In genomic region chr4:123555500-123556273, GRCh38 we compare ENCODE assay signal across 8 cellular contexts.
DNase-seq lines count a peak whose midpoint lies in the region; ATAC-seq and TF ChIP-seq lines count a peak whose summit lies in the region.

No MANE protein-coding gene starts in this region.

- TF ChIP-seq CTCF in HEK293 (tag by site-specific recombination; IDR thresholded peaks at IDR 0.05) (no peak), cardiac muscle cell (IDR thresholded peaks at IDR 0.05; ENCODE audit: low read depth, low read length) (no peak), natural killer cell (IDR thresholded peaks at IDR 0.05) (no peak)

- H3K9me3 Mint-ChIP-seq in natural killer cell, result peaks cover 0 to under 1% of the 10 kb centered on the region in 2 donors

- H3K4me3 ChIP-seq in HEK293 (ENCODE audit: low read depth, low read length) (no peak overlapping the region), cardiac muscle cell (no peak overlapping the region)

- H3K36me3 Mint-ChIP-seq in natural killer cell, result no peaks in the 10 kb centered on the region

- peak; percentile 47 for DNase-seq in UCSD-AML1 (lab: John Stamatoyannopoulos, UW; ENCODE audit: unreplicated experiment)
- DNase-seq in cardiac muscle cell (ENCODE audit: low read depth in 1 of 2, low spot score in 1 of 2), result peak; percentile 60 to 99
- DNase-seq in pulmonary artery endothelial cell (ENCODE audit: low read depth, low spot score), result peak; percentile 85
- no peak for DNase-seq in natural killer cell
- no peak for DNase-seq in activated CD4-positive, CD25-positive, alpha-beta regulatory T cell treated with anti-CD3 and anti-CD28 coated beads, Interleukin-2, amount 50 U/mL, for 72 hours
- no peak for DNase-seq in stimulated activated CD4-positive, alpha-beta T cell treated with anti-CD3 and anti-CD28 coated beads, Interleukin-2, amount 100 ng/mL, for 24 hours

- peaks cover 10% of the 10 kb centered on the region for H3K4me1 ChIP-seq in HEK293 (ENCODE audit: control insufficient read depth, insufficient read depth, low read length)
- peaks cover 38% of the 10 kb centered on the region for H3K4me1 ChIP-seq in cardiac muscle cell (ENCODE audit: low read depth)

- ATAC-seq in natural killer cell (no peak), HG03571 (IDR thresholded peaks at IDR 0.05; ENCODE audit: unreplicated experiment) (no peak)

- H3K27me3 Mint-ChIP-seq in natural killer cell (ENCODE audit: low read depth in 2 of 2), result no peaks in the 10 kb centered on the region

- no peaks in the 10 kb centered on the region for H3K36me3 ChIP-seq in HEK293 (ENCODE audit: control insufficient read depth in 2 of 2, insufficient read depth in 1 of 2, low read length in 2 of 2)
- H3K36me3 ChIP-seq in cardiac muscle cell, result no peaks in the 10 kb centered on the region

- H3K27ac ChIP-seq in HEK293 (ENCODE audit: extremely low read depth, low read depth, low read length), result peak overlapping the region; percentile 67
- H3K27ac ChIP-seq in cardiac muscle cell, result peak overlapping the region; percentile 73

- POLR2A ChIA-PET in HEK293 (lab: Yijun Ruan, JAX), result interaction anchor here (1.0 kb wide), 1 partner anchor 158 kb away, joined by 3 read pairs; no protein-coding TSS in a partner anchor

- H3K9me3 ChIP-seq in HEK293 (ENCODE audit: control insufficient read depth, insufficient read depth, low read depth, low read length) (no peaks in the 10 kb centered on the region), cardiac muscle cell (ENCODE audit: low read depth) (no peaks in the 10 kb centered on the region)

- peaks cover 13 to 16% of the 10 kb centered on the region in 2 donors for H3K4me1 Mint-ChIP-seq in natural killer cell

- H3K27ac Mint-ChIP-seq in natural killer cell, result no peak overlapping the region

- intact Hi-C loops in natural killer cell (cut with micrococcal nuclease), result no loop called here

- no peaks in the 10 kb centered on the region for H3K27me3 ChIP-seq in cardiac muscle cell

- CTCF ChIA-PET in HEK293 (lab: Yijun Ruan, JAX), result interaction anchor here (0.8 to 2.1 kb wide), 3 partner anchors 9 to 105 kb away, joined by 3 to 8 read pairs (median 4); no protein-coding TSS in a partner anchor

- H3K4me3 Mint-ChIP-seq in natural killer cell, result no peak overlapping the region

TF ChIP-seq in HEK293, 187 proteins besides CTCF, POLR2A, EP300 and RAD21 (continues in another document):
- TF ChIP-seq MYNN (tag by site-specific recombination; IDR thresholded peaks at IDR 0.05; ENCODE audit: borderline replicate concordance) (no peak), GLI4 (tag by site-specific recombination; IDR thresholded peaks at IDR 0.05) (no peak), ZNF394 (tag by site-specific recombination; IDR thresholded peaks at IDR 0.05; ENCODE audit: borderline replicate concordance) (no peak), ZNF549 (tag by site-specific recombination; IDR thresholded peaks at IDR 0.05) (no peak), ZBTB17 (tag by site-specific recombination; IDR thresholded peaks at IDR 0.05) (peak; percentile 12; the same call in 1 of the 2 replicates), IKZF3 (tag by site-specific recombination; IDR thresholded peaks at IDR 0.05) (peak; percentile 49; the same call in 1 of the 2 replicates), ZNF202 (tag by site-specific recombination; IDR thresholded peaks at IDR 0.05; ENCODE audit: borderline replicate concordance) (no peak), ZNF792 (tag by site-specific recombination; IDR thresholded peaks at IDR 0.05) (no peak), ZNF555 (tag by site-specific recombination; conservative IDR thresholded peaks at IDR 0.05) (no peak), ZNF19 (tag by site-specific recombination; IDR thresholded peaks at IDR 0.05; ENCODE audit: low read depth) (no peak), ZSCAN16 (tag by site-specific recombination; IDR thresholded peaks at IDR 0.05) (no peak), SCRT1 (tag by site-specific recombination; IDR thresholded peaks at IDR 0.05; ENCODE audit: borderline replicate concordance) (peak; percentile 92), KLF10 (tag by site-specific recombination; IDR thresholded peaks at IDR 0.05) (0 out of 2 replicates have a peak, but pooled peaks have one; percentile 26), TCF7L2 (IDR thresholded peaks at IDR 0.05; ENCODE audit: borderline replicate concordance, low read depth, low read length) (no peak), ZNF426 (tag by site-specific recombination; IDR thresholded peaks at IDR 0.05) (no peak), ZNF10 (tag by site-specific recombination; IDR thresholded peaks at IDR 0.05) (no peak), ZNF561 (tag by site-specific recombination; IDR thresholded peaks at IDR 0.05; ENCODE audit: borderline replicate concordance) (no peak), ZNF132 (tag by site-specific recombination; IDR thresholded peaks at IDR 0.05; ENCODE audit: borderline replicate concordance) (no peak), MZF1 (tag by site-specific recombination; IDR thresholded peaks at IDR 0.05; ENCODE audit: borderline replicate concordance) (peak; percentile 56), ZNF571 (tag by site-specific recombination; IDR thresholded peaks at IDR 0.05) (no peak), ZNF239 (tag by site-specific recombination; IDR thresholded peaks at IDR 0.05) (no peak), RBAK (tag by site-specific recombination; IDR thresholded peaks at IDR 0.05) (no peak), OVOL3 (tag by site-specific recombination; IDR thresholded peaks at IDR 0.05) (no peak), SP3 (tag by site-specific recombination; IDR thresholded peaks at IDR 0.05) (no peak), ZNF510 (tag by site-specific recombination; IDR thresholded peaks at IDR 0.05; ENCODE audit: insufficient replicate concordance) (no peak), ZNF596 (tag by site-specific recombination; IDR thresholded peaks at IDR 0.05) (no peak), TRIM28 (IDR thresholded peaks at IDR 0.05; ENCODE audit: borderline replicate concordance, low read length) (peak; percentile 65; the same call in 1 of the 2 replicates), ZNF146 (tag by site-specific recombination; IDR thresholded peaks at IDR 0.05) (no peak), ZSCAN30 (tag by site-specific recombination; IDR thresholded peaks at IDR 0.05) (peak; percentile 66; the same call in 1 of the 2 replicates), ZNF629 (tag by site-specific recombination; IDR thresholded peaks at IDR 0.05) (peak; percentile 38; the same call in 1 of the 2 replicates)
- TF ChIP-seq, protein P1, sequence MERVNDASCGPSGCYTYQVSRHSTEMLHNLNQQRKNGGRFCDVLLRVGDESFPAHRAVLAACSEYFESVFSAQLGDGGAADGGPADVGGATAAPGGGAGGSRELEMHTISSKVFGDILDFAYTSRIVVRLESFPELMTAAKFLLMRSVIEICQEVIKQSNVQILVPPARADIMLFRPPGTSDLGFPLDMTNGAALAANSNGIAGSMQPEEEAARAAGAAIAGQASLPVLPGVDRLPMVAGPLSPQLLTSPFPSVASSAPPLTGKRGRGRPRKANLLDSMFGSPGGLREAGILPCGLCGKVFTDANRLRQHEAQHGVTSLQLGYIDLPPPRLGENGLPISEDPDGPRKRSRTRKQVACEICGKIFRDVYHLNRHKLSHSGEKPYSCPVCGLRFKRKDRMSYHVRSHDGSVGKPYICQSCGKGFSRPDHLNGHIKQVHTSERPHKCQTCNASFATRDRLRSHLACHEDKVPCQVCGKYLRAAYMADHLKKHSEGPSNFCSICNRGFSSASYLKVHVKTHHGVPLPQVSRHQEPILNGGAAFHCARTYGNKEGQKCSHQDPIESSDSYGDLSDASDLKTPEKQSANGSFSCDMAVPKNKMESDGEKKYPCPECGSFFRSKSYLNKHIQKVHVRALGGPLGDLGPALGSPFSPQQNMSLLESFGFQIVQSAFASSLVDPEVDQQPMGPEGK (tag by site-specific recombination; IDR thresholded peaks at IDR 0.05), result peak; percentile 68
- TF ChIP-seq, protein P2, sequence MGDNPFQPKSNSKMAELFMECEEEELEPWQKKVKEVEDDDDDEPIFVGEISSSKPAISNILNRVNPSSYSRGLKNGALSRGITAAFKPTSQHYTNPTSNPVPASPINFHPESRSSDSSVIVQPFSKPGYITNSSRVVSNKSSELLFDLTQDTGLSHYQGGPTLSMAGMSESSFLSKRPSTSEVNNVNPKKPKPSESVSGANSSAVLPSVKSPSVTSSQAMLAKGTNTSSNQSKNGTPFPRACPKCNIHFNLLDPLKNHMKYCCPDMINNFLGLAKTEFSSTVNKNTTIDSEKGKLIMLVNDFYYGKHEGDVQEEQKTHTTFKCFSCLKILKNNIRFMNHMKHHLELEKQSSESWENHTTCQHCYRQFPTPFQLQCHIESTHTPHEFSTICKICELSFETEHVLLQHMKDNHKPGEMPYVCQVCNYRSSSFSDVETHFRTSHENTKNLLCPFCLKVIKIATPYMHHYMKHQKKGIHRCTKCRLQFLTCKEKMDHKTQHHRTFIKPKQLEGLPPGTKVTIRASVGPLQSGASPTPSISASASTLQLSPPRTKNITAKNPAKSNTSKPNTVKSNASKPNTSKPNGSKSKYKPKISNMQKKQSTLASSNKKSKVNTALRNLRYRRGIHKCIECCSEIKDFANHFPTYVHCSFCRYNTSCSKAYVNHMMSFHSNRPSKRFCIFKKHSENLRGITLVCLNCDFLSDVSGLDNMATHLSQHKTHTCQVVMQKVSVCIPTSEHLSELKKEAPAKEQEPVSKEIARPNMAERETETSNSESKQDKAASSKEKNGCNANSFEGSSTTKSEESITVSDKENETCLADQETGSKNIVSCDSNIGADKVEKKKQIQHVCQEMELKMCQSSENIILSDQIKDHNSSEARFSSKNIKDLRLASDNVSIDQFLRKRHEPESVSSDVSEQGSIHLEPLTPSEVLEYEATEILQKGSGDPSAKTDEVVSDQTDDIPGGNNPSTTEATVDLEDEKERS (tag by site-specific recombination; IDR thresholded peaks at IDR 0.05), result no peak
- TF ChIP-seq, protein P3, sequence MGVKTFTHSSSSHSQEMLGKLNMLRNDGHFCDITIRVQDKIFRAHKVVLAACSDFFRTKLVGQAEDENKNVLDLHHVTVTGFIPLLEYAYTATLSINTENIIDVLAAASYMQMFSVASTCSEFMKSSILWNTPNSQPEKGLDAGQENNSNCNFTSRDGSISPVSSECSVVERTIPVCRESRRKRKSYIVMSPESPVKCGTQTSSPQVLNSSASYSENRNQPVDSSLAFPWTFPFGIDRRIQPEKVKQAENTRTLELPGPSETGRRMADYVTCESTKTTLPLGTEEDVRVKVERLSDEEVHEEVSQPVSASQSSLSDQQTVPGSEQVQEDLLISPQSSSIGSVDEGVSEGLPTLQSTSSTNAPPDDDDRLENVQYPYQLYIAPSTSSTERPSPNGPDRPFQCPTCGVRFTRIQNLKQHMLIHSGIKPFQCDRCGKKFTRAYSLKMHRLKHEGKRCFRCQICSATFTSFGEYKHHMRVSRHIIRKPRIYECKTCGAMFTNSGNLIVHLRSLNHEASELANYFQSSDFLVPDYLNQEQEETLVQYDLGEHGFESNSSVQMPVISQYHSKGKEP (tag by site-specific recombination; IDR thresholded peaks at IDR 0.05), result peak; percentile 84

Comparison
In these comparisons a context has a peak if more than half of its experiments do, and no peak if none do; other contexts are left out.
1. DNase-seq: peak in UCSD-AML1 (single experiment), cardiac muscle cell (2 of 2) and pulmonary artery endothelial cell (single experiment); none in natural killer cell (single experiment), activated CD4-positive, CD25-positive, alpha-beta regulatory T cell treated with anti-CD3 and anti-CD28 coated beads, Interleukin-2, amount 50 U/mL, for 72 hours (single experiment) and stimulated activated CD4-positive, alpha-beta T cell treated with anti-CD3 and anti-CD28 coated beads, Interleukin-2, amount 100 ng/mL, for 24 hours (0 of 2).